Comparison of ENCODE assay signal across 25 cellular contexts in the genomic region with DNA sequence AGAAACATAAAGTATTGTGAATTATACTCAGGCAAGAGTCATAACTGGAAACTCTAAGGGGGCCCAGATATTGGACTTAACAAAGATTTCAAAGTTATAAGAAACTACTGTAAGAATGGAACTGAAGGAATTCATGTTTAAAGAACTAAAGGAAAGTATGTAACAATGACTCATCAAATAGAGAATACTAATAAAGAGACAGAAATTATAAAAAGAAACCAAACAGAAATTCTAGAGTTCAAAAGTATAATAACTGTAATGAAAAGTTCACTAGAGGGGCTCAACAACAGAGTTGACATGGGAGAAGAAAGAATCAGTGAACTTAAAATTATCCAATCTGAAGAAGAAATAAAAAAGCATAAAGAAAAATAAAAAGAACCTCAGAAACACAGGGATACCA. TPM values are rescaled to one million over a fixed set of nuclear protein-coding genes. Genes with fewer than 3 reads are reported as not detected.
DNase-seq lines count a peak whose midpoint lies in the region; ATAC-seq and TF ChIP-seq lines count a peak whose summit lies in the region.
"Had no signal": no experiment of that assay in that cellular context is flagged by ENCODE, and none has a peak within 500 bp of the region (broad histone marks: within the 10 kb centered on the region; RNA-seq: fewer than 3 reads in every experiment).

No MANE protein-coding gene starts in this region.

- H3K27ac Mint-ChIP-seq in activated T-cell treated with anti-CD3 and anti-CD28 coated beads, Interleukin-2, amount 50 U/mL, for 72 hours: peak overlapping the region; percentile 82
- peak overlapping the region; percentile 6 for H3K27ac Mint-ChIP-seq in chondrocyte (ENCODE audit: unreplicated experiment)
- H3K27ac Mint-ChIP-seq in stimulated activated effector memory CD8-positive, alpha-beta T cell treated with anti-CD3 and anti-CD28 coated beads, Interleukin-12 subunit alpha, Interleukin-12 subunit beta, amount 100 ng/mL, for 72 hours: peak overlapping the region; percentile 93
- H3K27ac Mint-ChIP-seq: activated CD4-positive, alpha-beta T cell treated with anti-CD3 and anti-CD28 coated beads, Interleukin-2, amount 10 ng/mL, durations not matched to agents 24 days and 14 days; brain; CD4-positive, alpha-beta T cell; memory B cell; WTC11 had no signal

- H3K36me3 Mint-ChIP-seq in activated T-cell treated with anti-CD3 and anti-CD28 coated beads, Interleukin-2, amount 50 U/mL, for 72 hours (ENCODE audit: insufficient read depth in 2 of 2): peaks cover 17 to 47% of the 10 kb centered on the region in 2 donors
- H3K36me3 Mint-ChIP-seq in chondrocyte (ENCODE audit: low read depth): peaks cover 22% of the 10 kb centered on the region
- no peaks in the 10 kb centered on the region for H3K36me3 Mint-ChIP-seq in stimulated activated effector memory CD8-positive, alpha-beta T cell treated with anti-CD3 and anti-CD28 coated beads, Interleukin-12 subunit alpha, Interleukin-12 subunit beta, amount 100 ng/mL, for 72 hours

- no peak for ATAC-seq in activated T-cell treated with anti-CD3 and anti-CD28 coated beads, Interleukin-2, amount 50 U/mL, for 72 hours (replicated peaks in 1 of 2)
- no peak for ATAC-seq in stimulated activated effector memory CD8-positive, alpha-beta T cell treated with anti-CD3 and anti-CD28 coated beads, Interleukin-12 subunit alpha, Interleukin-12 subunit beta, amount 100 ng/mL, for 72 hours
- ATAC-seq: WTC11 had no signal

- no peaks in the 10 kb centered on the region for H3K27me3 Mint-ChIP-seq in activated T-cell treated with anti-CD3 and anti-CD28 coated beads, Interleukin-2, amount 50 U/mL, for 72 hours (ENCODE audit: low read depth)
- no peaks in the 10 kb centered on the region for H3K27me3 Mint-ChIP-seq in chondrocyte (ENCODE audit: low read depth)
- H3K27me3 Mint-ChIP-seq: activated CD4-positive, alpha-beta T cell treated with anti-CD3 and anti-CD28 coated beads, Interleukin-2, amount 10 ng/mL, durations not matched to agents 24 days and 14 days; brain; CD4-positive, alpha-beta T cell had no signal

- peaks cover 10 to 15% of the 10 kb centered on the region in 2 donors for H3K9me3 Mint-ChIP-seq in activated T-cell treated with anti-CD3 and anti-CD28 coated beads, Interleukin-2, amount 50 U/mL, for 72 hours
- H3K9me3 Mint-ChIP-seq in chondrocyte (ENCODE audit: low read depth): peaks cover 34% of the 10 kb centered on the region
- peaks cover 20% of the 10 kb centered on the region for H3K9me3 Mint-ChIP-seq in stimulated activated effector memory CD8-positive, alpha-beta T cell treated with anti-CD3 and anti-CD28 coated beads, Interleukin-12 subunit alpha, Interleukin-12 subunit beta, amount 100 ng/mL, for 72 hours

- TF ChIP-seq CTCF in chondrocyte (IDR thresholded peaks at IDR 0.05): no peak

- peak overlapping the region in 1 of 2 donors; percentile 33 for H3K4me3 Mint-ChIP-seq in activated T-cell treated with anti-CD3 and anti-CD28 coated beads, Interleukin-2, amount 50 U/mL, for 72 hours
- no peak overlapping the region for H3K4me3 Mint-ChIP-seq in chondrocyte (ENCODE audit: unreplicated experiment)
- H3K4me3 Mint-ChIP-seq in stimulated activated effector memory CD8-positive, alpha-beta T cell treated with anti-CD3 and anti-CD28 coated beads, Interleukin-12 subunit alpha, Interleukin-12 subunit beta, amount 100 ng/mL, for 72 hours: no peak overlapping the region
- H3K4me3 Mint-ChIP-seq: activated CD4-positive, alpha-beta T cell treated with anti-CD3 and anti-CD28 coated beads, Interleukin-2, amount 10 ng/mL, durations not matched to agents 24 days and 14 days; activated T-cell treated with anti-CD3 and anti-CD28 coated beads, Interleukin-2, amount 50 U/mL, for 4 hours; brain; memory B cell; neural crest cell; WTC11 had no signal

- no peak for DNase-seq in activated T-cell treated with anti-CD3 and anti-CD28 coated beads, Interleukin-2, amount 50 U/mL, for 72 hours
- no peak for DNase-seq in activated T-cell treated with anti-CD3 and anti-CD28 coated beads, Interleukin-2, amount 50 U/mL, for 48 hours
- DNase-seq in M059J (ENCODE audit: low read depth) (peak; percentile 13), chondrocyte (ENCODE audit: low spot score) (no peak), hippocampal formation (lab: John Stamatoyannopoulos, UW) (no peak), NCI-H1048 (lab: John Stamatoyannopoulos, UW) (no peak), NOMO-1 treated with DMSO at 0.1 percent for 48 hours (lab: John Stamatoyannopoulos, UW; ENCODE audit: unreplicated experiment) (no peak)
- DNase-seq in stimulated activated effector memory CD8-positive, alpha-beta T cell treated with anti-CD3 and anti-CD28 coated beads, Interleukin-12 subunit alpha, Interleukin-12 subunit beta, amount 100 ng/mL, for 72 hours (ENCODE audit: low spot score in 2 of 2): no peak
- DNase-seq: activated CD4-positive, alpha-beta T cell treated with anti-CD3 and anti-CD28 coated beads, Interleukin-2, amount 10 ng/mL, durations not matched to agents 24 days and 14 days; activated naive CD4-positive, alpha-beta T cell; activated T-cell treated with anti-CD3 and anti-CD28 coated beads, Interleukin-2, amount 50 U/mL, for 4 hours; CD4-positive, alpha-beta T cell; cerebellar nuclear complex; DMS 273 treated with DMSO at 0.1 percent for 48 hours; EL; NCI-H1417 treated with DMSO at 0.1 percent for 48 hours; NCI-H2029 treated with DMSO at 0.1 percent for 48 hours; NCI-H2227 treated with DMSO at 0.1 percent for 48 hours; NCI-H69; ovary; stimulated activated naive CD4-positive, alpha-beta T cell treated with Interleukin-2 at 50 U/mL for 16 hours had no signal

- peaks cover 37% of the 10 kb centered on the region for H3K4me1 Mint-ChIP-seq in activated T-cell treated with anti-CD3 and anti-CD28 coated beads, Interleukin-2, amount 50 U/mL, for 72 hours (ENCODE audit: low read depth)
- peaks cover 17% of the 10 kb centered on the region for H3K4me1 Mint-ChIP-seq in chondrocyte (ENCODE audit: low read depth)
- peaks cover 34% of the 10 kb centered on the region for H3K4me1 Mint-ChIP-seq in stimulated activated effector memory CD8-positive, alpha-beta T cell treated with anti-CD3 and anti-CD28 coated beads, Interleukin-12 subunit alpha, Interleukin-12 subunit beta, amount 100 ng/mL, for 72 hours
- H3K4me1 Mint-ChIP-seq: brain had no signal

RNA-seq across cellular contexts. Expression of a gene that starts 55.4 kb away (rescaled TPM):
- 10 to 100 TPM; 18.6 to 18.7 TPM for total RNA-seq in activated T-cell treated with anti-CD3 and anti-CD28 coated beads, Interleukin-2, amount 50 U/mL, for 72 hours
- total RNA-seq in M059J (2014; rRNA removed; shearing (Covaris generic)): 5.3 and 18.1 TPM in 2 replicates
- total RNA-seq in chondrocyte: 22.6 to 31.9 TPM (median 31.6 TPM) in 3 replicates

Comparison
In these comparisons a context has a peak if more than half of its experiments do, and no peak if none do; other contexts are left out.
1. H3K27ac Mint-ChIP-seq: peak in every context shown above with its lines; median percentile 93 in stimulated activated effector memory CD8-positive, alpha-beta T cell treated with anti-CD3 and anti-CD28 coated beads, Interleukin-12 subunit alpha, Interleukin-12 subunit beta, amount 100 ng/mL, for 72 hours; 82 in activated T-cell treated with anti-CD3 and anti-CD28 coated beads, Interleukin-2, amount 50 U/mL, for 72 hours; 6 in chondrocyte.